In the genomic region with DNA sequence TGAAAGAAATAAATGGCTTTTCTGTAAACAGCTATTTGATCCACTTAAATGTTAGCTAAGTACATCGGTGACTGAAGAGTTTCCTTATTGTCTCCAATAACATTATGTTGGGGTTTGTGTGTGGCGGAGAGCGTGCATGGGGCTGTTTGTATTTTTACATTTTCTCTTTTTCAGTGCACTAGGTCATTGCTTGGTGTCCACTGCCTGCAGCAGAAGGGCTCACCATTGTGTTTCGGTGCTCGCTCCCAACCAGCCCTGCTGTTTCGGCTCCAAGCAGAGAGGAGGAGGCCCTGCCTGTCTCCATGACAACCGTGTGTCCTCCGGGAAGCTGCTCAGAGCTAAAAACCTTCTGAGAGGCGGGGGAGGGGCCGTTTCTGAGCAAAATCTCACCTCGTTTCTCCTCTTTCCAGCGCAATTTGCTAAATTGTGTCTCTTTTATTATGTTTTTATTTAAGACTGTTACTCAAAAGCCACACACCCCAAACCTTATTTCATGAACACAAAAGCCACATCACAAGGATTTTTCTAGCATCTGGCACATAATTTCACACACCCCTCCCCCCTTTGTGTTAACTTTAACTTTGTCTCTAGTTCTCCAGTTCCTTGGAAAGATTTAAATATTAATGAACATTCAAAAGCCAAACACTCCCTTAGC, we compare ENCODE assay signal across 9 cellular contexts.
DNase-seq lines count a peak whose midpoint lies in the region; ATAC-seq and TF ChIP-seq lines count a peak whose summit lies in the region.
"Had no signal": no experiment of that assay in that cellular context is flagged by ENCODE, and none has a peak within 500 bp of the region (broad histone marks: within the 10 kb centered on the region; RNA-seq: fewer than 3 reads in every experiment).

No MANE protein-coding gene starts in this region.

- H3K4me1 ChIP-seq in HAP-1: peaks cover 28% of the 10 kb centered on the region
- H3K4me1 ChIP-seq in neural progenitor cell: peaks cover 36% of the 10 kb centered on the region
- no peaks in the 10 kb centered on the region for H3K4me1 ChIP-seq in spleen
- no peaks in the 10 kb centered on the region for H3K4me1 ChIP-seq in mammary epithelial cell (ENCODE audit: insufficient read depth, low read length)

- in situ Hi-C loops in HAP-1 (cut with MboI; ENCODE audit: low sequenced_read_pairs): no loop called here
- in situ Hi-C loops in mammary epithelial cell (cut with MboI; ENCODE audit: low sequenced_read_pairs in 2 of 2): no loop called here

- peaks cover 56% of the 10 kb centered on the region for H3K4me1 Mint-ChIP-seq in neural progenitor cell
- H3K4me1 Mint-ChIP-seq: naive B cell had no signal

- peak overlapping the region; percentile 74 for H3K4me2 ChIP-seq in neural progenitor cell
- no peak overlapping the region for H3K4me2 ChIP-seq in mammary epithelial cell (ENCODE audit: insufficient read depth, low read depth, low read length)

- H3K27me3 ChIP-seq in HAP-1 (ENCODE audit: low read depth) (no peaks in the 10 kb centered on the region), neural progenitor cell (no peaks in the 10 kb centered on the region), spleen (replicated peaks in 1 of 7) (no peaks in the 10 kb centered on the region), mammary epithelial cell (ENCODE audit: insufficient read depth, low read length) (peaks cover 4% of the 10 kb centered on the region)

- TF ChIP-seq CTCF in neural progenitor cell (IDR thresholded peaks at IDR 0.05) (no peak), spleen (IDR thresholded peaks at IDR 0.05 in 8 of 11, conservative IDR thresholded peaks at IDR 0.05 in 3 of 11) (no peak), mammary epithelial cell (conservative IDR thresholded peaks at IDR 0.05 in 1 of 2, IDR thresholded peaks at IDR 0.05 in 1 of 2; ENCODE audit: extremely low read depth in 1 of 2, insufficient read depth in 1 of 2, low read depth in 1 of 2, low read length in 2 of 2) (no peak)

- H3K79me2 ChIP-seq in neural progenitor cell (ENCODE audit: low read depth) (no peaks in the 10 kb centered on the region), mammary epithelial cell (ENCODE audit: insufficient read depth, low read length) (no peaks in the 10 kb centered on the region)

- 34 to 54% (median 35%) methylated on average over 12 of the region's 12 CpGs for WGBS in spleen, 5 donors
- WGBS in mammary epithelial cell (ENCODE audit: low coverage, missing lambda C conversion rate): 15% methylated on average over 11 of the region's 12 CpGs

- H2AFZ ChIP-seq in neural progenitor cell (replicated peaks): peak overlapping the region; percentile 93
- no peak overlapping the region for H2AFZ ChIP-seq in mammary epithelial cell (ENCODE audit: low read depth, low read length)

- no peak for ATAC-seq in GM18870 (IDR thresholded peaks at IDR 0.05; ENCODE audit: unreplicated experiment)

- H3K9me3 ChIP-seq in HAP-1 (no peaks in the 10 kb centered on the region), neural progenitor cell (ENCODE audit: low read depth) (no peaks in the 10 kb centered on the region), spleen (no peaks in the 10 kb centered on the region), mammary epithelial cell (replicated peaks; ENCODE audit: insufficient read depth, low read length) (no peaks in the 10 kb centered on the region)

- TF ChIP-seq POLR2A in erythroblast (IDR thresholded peaks at IDR 0.05; ENCODE audit: low read length) (no peak), spleen (IDR thresholded peaks at IDR 0.05) (no peak)

- peak overlapping the region; percentile 76 for H3K4me3 Mint-ChIP-seq in neural progenitor cell
- H3K4me3 Mint-ChIP-seq: naive B cell had no signal

- H3K27ac Mint-ChIP-seq in neural progenitor cell: peak overlapping the region; percentile 99
- H3K27ac Mint-ChIP-seq: naive B cell had no signal

- H3K27me3 Mint-ChIP-seq in neural progenitor cell (ENCODE audit: insufficient read depth, low read depth): peaks cover 3% of the 10 kb centered on the region

- H3K9ac ChIP-seq in neural progenitor cell: no peak overlapping the region
- H3K9ac ChIP-seq in mammary epithelial cell (ENCODE audit: insufficient read depth, low read length): no peak overlapping the region

- H3K9me3 Mint-ChIP-seq in neural progenitor cell: peaks cover 8% of the 10 kb centered on the region
- H3K9me3 Mint-ChIP-seq: naive B cell had no signal

- peak overlapping the region; percentile 77 for H3K27ac ChIP-seq in neural progenitor cell
- H3K27ac ChIP-seq in spleen: no peak overlapping the region
- H3K27ac ChIP-seq in mammary epithelial cell (ENCODE audit: insufficient read depth, low read depth, low read length): no peak overlapping the region

- no peak overlapping the region; the same call in 1 of the 2 replicates for H3K4me3 ChIP-seq in HAP-1
- peak overlapping the region; percentile 34 for H3K4me3 ChIP-seq in neural progenitor cell
- H3K4me3 ChIP-seq in spleen: no peak overlapping the region
- no peak overlapping the region for H3K4me3 ChIP-seq in mammary epithelial cell (replicated peaks in 1 of 3; ENCODE audit: insufficient read depth in 1 of 3, low read depth in 2 of 3, low read length in 3 of 3)

- CTCF ChIA-PET in mammary epithelial cell (lab: Charles Lee; ENCODE audit: low non-redundant PET): no interaction called here

- dilution Hi-C loops in mammary epithelial cell (cut with HindIII; ENCODE audit: low sequenced_read_pairs): no loop called here

- H3F3A ChIP-seq in neural progenitor cell (ENCODE audit: low read depth): peaks cover 8% of the 10 kb centered on the region

- H3K36me3 ChIP-seq in HAP-1 (replicated peaks) (no peaks in the 10 kb centered on the region), neural progenitor cell (no peaks in the 10 kb centered on the region), spleen (no peaks in the 10 kb centered on the region), mammary epithelial cell (ENCODE audit: insufficient read depth, low read length) (no peaks in the 10 kb centered on the region)

- H3K36me3 Mint-ChIP-seq in neural progenitor cell: peaks cover 2% of the 10 kb centered on the region

- DNase-seq in HAP-1 (ENCODE audit: low spot score in 2 of 2) (peak; percentile 94 to 95), NCI-H748 treated with DMSO at 0.1 percent for 48 hours (lab: John Stamatoyannopoulos, UW) (peak; percentile 87), erythroblast (lab: John Stamatoyannopoulos, UW) (peak; percentile 66 to 82), neural progenitor cell (ENCODE audit: low spot score) (peak; percentile 96), spleen (no peak), mammary epithelial cell (no peak)
- DNase-seq in stimulated activated CD4-positive, alpha-beta T cell treated with anti-CD3 and anti-CD28 coated beads, Interleukin-12 subunit alpha, Interleukin-12 subunit beta, amount 100 ng/mL, for 4 hours: no peak
- DNase-seq: naive B cell had no signal

- no TSS peak for BruUV-seq in mammary epithelial cell (replicated peaks; lab: Mats Ljungman, UMichigan)

- intact Hi-C loops in spleen (cut with DNase I; ENCODE audit: low total_unique reads) (no loop called here), mammary epithelial cell (cut with micrococcal nuclease) (no loop called here)

- H4K20me1 ChIP-seq in neural progenitor cell (ENCODE audit: low read depth): no peaks in the 10 kb centered on the region
- no peaks in the 10 kb centered on the region for H4K20me1 ChIP-seq in mammary epithelial cell (ENCODE audit: insufficient read depth, low read length)

Comparison
In these comparisons a context has a peak if more than half of its experiments do, and no peak if none do; other contexts are left out.
1. DNase-seq: peak in HAP-1 (2 of 2), NCI-H748 treated with DMSO at 0.1 percent for 48 hours (single experiment), erythroblast (2 of 2) and neural progenitor cell (single experiment); none in spleen (single experiment), stimulated activated CD4-positive, alpha-beta T cell treated with anti-CD3 and anti-CD28 coated beads, Interleukin-12 subunit alpha, Interleukin-12 subunit beta, amount 100 ng/mL, for 4 hours (single experiment) and mammary epithelial cell (single experiment).